In the genomic region with DNA sequence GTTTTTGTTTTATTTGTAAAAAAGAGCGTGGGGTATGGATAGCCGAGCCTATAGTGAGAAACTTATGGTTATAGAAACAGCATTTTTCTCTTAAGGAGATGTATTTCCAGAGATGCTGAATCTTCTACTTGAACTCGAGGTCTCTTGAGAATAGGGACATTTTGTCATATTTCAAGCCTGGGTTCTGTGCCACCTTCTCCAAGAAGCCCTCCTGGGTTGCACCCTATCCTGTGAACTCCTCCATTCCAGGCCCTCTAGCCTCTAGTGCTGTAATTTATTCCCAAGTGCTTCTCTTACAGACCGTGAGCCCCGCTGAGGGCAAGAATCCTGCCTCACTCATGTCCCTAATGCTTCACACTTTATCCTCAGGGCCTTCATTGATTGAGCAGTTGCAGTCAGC, we compare ENCODE assay signal across 1 cellular context.
TF ChIP-seq lines count a peak whose summit lies in the region.

No MANE protein-coding gene starts in this region.

TF ChIP-seq in K562, 482 proteins besides CTCF, POLR2A, EP300 and RAD21:
- TF ChIP-seq, protein P1, sequence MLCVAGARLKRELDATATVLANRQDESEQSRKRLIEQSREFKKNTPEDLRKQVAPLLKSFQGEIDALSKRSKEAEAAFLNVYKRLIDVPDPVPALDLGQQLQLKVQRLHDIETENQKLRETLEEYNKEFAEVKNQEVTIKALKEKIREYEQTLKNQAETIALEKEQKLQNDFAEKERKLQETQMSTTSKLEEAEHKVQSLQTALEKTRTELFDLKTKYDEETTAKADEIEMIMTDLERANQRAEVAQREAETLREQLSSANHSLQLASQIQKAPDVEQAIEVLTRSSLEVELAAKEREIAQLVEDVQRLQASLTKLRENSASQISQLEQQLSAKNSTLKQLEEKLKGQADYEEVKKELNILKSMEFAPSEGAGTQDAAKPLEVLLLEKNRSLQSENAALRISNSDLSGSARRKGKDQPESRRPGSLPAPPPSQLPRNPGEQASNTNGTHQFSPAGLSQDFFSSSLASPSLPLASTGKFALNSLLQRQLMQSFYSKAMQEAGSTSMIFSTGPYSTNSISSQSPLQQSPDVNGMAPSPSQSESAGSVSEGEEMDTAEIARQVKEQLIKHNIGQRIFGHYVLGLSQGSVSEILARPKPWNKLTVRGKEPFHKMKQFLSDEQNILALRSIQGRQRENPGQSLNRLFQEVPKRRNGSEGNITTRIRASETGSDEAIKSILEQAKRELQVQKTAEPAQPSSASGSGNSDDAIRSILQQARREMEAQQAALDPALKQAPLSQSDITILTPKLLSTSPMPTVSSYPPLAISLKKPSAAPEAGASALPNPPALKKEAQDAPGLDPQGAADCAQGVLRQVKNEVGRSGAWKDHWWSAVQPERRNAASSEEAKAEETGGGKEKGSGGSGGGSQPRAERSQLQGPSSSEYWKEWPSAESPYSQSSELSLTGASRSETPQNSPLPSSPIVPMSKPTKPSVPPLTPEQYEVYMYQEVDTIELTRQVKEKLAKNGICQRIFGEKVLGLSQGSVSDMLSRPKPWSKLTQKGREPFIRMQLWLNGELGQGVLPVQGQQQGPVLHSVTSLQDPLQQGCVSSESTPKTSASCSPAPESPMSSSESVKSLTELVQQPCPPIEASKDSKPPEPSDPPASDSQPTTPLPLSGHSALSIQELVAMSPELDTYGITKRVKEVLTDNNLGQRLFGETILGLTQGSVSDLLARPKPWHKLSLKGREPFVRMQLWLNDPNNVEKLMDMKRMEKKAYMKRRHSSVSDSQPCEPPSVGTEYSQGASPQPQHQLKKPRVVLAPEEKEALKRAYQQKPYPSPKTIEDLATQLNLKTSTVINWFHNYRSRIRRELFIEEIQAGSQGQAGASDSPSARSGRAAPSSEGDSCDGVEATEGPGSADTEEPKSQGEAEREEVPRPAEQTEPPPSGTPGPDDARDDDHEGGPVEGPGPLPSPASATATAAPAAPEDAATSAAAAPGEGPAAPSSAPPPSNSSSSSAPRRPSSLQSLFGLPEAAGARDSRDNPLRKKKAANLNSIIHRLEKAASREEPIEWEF (CRISPR knock-in tag; IDR thresholded peaks at IDR 0.05): no peak
- TF ChIP-seq RFX1 (IDR thresholded peaks at IDR 0.05): no peak
- no peak for TF ChIP-seq ZNF232 (CRISPR knock-in tag; IDR thresholded peaks at IDR 0.05)
- no peak for TF ChIP-seq PTBP1 (IDR thresholded peaks at IDR 0.05; ENCODE audit: low read depth, low read length)
- no peak for TF ChIP-seq KLF6 (CRISPR knock-in tag; IDR thresholded peaks at IDR 0.05; ENCODE audit: borderline replicate concordance)
- peak; percentile 60 for TF ChIP-seq RBM25 (IDR thresholded peaks at IDR 0.05; ENCODE audit: low read depth, low read length, severe bottlenecking)
- TF ChIP-seq ZFP36 (IDR thresholded peaks at IDR 0.05; ENCODE audit: low read depth, low read length, partially characterized antibody): peak; percentile 93
- TF ChIP-seq MXI1 (IDR thresholded peaks at IDR 0.05; ENCODE audit: low read depth, low read length): no peak
- no peak for TF ChIP-seq KAT7 (CRISPR knock-in tag; IDR thresholded peaks at IDR 0.05; ENCODE audit: borderline replicate concordance)
- no peak for TF ChIP-seq NFIC (IDR thresholded peaks at IDR 0.05)
